Comparison of ENCODE assay signal across 1 cellular context in genomic region chr1:77951328-77951727, GRCh38.
TF ChIP-seq lines count a peak whose summit lies in the region.

No MANE protein-coding gene starts in this region.

TF ChIP-seq in K562, 482 proteins besides CTCF, POLR2A, EP300 and RAD21 (continued from another document):
- TF ChIP-seq NEUROD1 (IDR thresholded peaks at IDR 0.05; ENCODE audit: borderline replicate concordance, low read depth, low read length, partially characterized antibody), result no peak
- no peak for TF ChIP-seq TOE1 (IDR thresholded peaks at IDR 0.05; ENCODE audit: borderline replicate concordance)
- TF ChIP-seq TOE1 (CRISPR knock-in tag; IDR thresholded peaks at IDR 0.05; ENCODE audit: borderline replicate concordance, low read depth), result no peak
- TF ChIP-seq ZBTB17 (CRISPR knock-in tag; IDR thresholded peaks at IDR 0.05), result no peak
- TF ChIP-seq DLX4 (CRISPR knock-in tag; IDR thresholded peaks at IDR 0.05), result no peak
TF ChIP-seq in K562: peak in this region for 0.
